16 cellular contexts compared by ENCODE assay signal in the genomic region with DNA sequence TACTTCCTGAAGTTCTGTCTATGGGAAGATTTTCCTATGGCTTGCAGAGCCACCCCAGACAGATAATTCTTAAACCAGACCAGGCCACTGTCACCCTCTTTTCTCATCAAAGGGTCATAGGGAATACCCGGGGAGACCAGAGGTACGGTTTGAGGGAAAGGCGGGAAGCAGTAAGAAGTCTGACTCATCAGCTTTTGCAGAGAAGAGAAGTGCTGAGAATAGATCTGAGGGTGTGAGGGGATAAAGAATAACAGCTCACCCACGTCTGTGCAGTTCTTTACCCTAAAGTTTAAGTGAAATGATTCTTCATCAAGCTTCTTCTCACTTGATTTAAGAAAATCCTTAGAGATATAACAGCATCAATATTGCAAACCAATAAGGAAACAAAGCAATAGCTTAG.
"Had no signal": no experiment of that assay in that cellular context is flagged by ENCODE, and none has a peak within 500 bp of the region (broad histone marks: within the 10 kb centered on the region; RNA-seq: fewer than 3 reads in every experiment).

No MANE protein-coding gene starts in this region.

- H3K9me3 Mint-ChIP-seq: immature natural killer cell; stimulated activated naive CD8-positive, alpha-beta T cell treated with anti-CD3 and anti-CD28 coated beads, Interleukin-15, amount 100 ng/mL, for 72 hours had no signal

- H2AFZ ChIP-seq: neural progenitor cell had no signal

- DNase-seq: colonic mucosa; dermis blood vessel endothelial cell; foreskin keratinocyte; immature natural killer cell; left colon; left ventricle myocardium superior; mesendoderm; naive thymus-derived CD8-positive, alpha-beta T cell; ovary; right cardiac atrium; stimulated activated CD4-positive, alpha-beta T cell treated with anti-CD3 and anti-CD28 coated beads, Interleukin-4, amount 100 ng/mL, for 1 hour; stimulated activated naive B cell treated with anti-CD40 and anti-IgM and Interleukin-4, amounts not matched to agents 10 μg/mL and 1 μg/mL and 100 μg/mL, for 72 hours; stimulated activated naive CD8-positive, alpha-beta T cell treated with anti-CD3 and anti-CD28 coated beads, Interleukin-15, amount 100 ng/mL, for 72 hours; trophoblast cell had no signal

- H3K4me3 Mint-ChIP-seq: immature natural killer cell; naive thymus-derived CD8-positive, alpha-beta T cell; neural progenitor cell; stimulated activated naive B cell treated with anti-CD40 and anti-IgM and Interleukin-4, amounts not matched to agents 10 μg/mL and 1 μg/mL and 100 μg/mL, for 72 hours; stimulated activated naive CD8-positive, alpha-beta T cell treated with anti-CD3 and anti-CD28 coated beads, Interleukin-15, amount 100 ng/mL, for 72 hours had no signal

- H3K4me1 ChIP-seq: foreskin keratinocyte had no signal

- H3K4me3 ChIP-seq: colonic mucosa, neural progenitor cell, ovary, thoracic aorta had no signal

- H3K27ac Mint-ChIP-seq: immature natural killer cell; neural progenitor cell; stimulated activated naive B cell treated with anti-CD40 and anti-IgM and Interleukin-4, amounts not matched to agents 10 μg/mL and 1 μg/mL and 100 μg/mL, for 72 hours; stimulated activated naive CD8-positive, alpha-beta T cell treated with anti-CD3 and anti-CD28 coated beads, Interleukin-15, amount 100 ng/mL, for 72 hours had no signal

- ATAC-seq: foreskin keratinocyte; left colon; left ventricle myocardium superior; naive thymus-derived CD8-positive, alpha-beta T cell; right cardiac atrium; stimulated activated naive CD8-positive, alpha-beta T cell treated with anti-CD3 and anti-CD28 coated beads, Interleukin-15, amount 100 ng/mL, for 72 hours had no signal

- H3K9me3 ChIP-seq: colonic mucosa, ovary, thoracic aorta had no signal

- H3K36me3 Mint-ChIP-seq: immature natural killer cell, neural progenitor cell had no signal

- H3K27ac ChIP-seq: colonic mucosa, foreskin keratinocyte, neural progenitor cell, ovary, thoracic aorta had no signal

- H3K27me3 ChIP-seq: colonic mucosa, foreskin keratinocyte, neural progenitor cell, ovary had no signal

- H3K36me3 ChIP-seq: colonic mucosa, neural progenitor cell, ovary, thoracic aorta had no signal

- H3K9ac ChIP-seq: neural progenitor cell had no signal

- H3K4me2 ChIP-seq: neural progenitor cell had no signal
